ENCODE assay signal across 9 cellular contexts in genomic region chr11:118998822-118999221, GRCh38. TPM values are rescaled to one million over a fixed set of nuclear protein-coding genes. Genes with fewer than 3 reads are reported as not detected.
DNase-seq lines count a peak whose midpoint lies in the region; ATAC-seq and TF ChIP-seq lines count a peak whose summit lies in the region.
"Had no signal": no experiment of that assay in that cellular context is flagged by ENCODE, and none has a peak within 500 bp of the region (broad histone marks: within the 10 kb centered on the region; RNA-seq: fewer than 3 reads in every experiment).

No MANE protein-coding gene starts in this region.

- ATAC-seq in activated CD8-positive, alpha-beta memory T cell treated with anti-CD3 and anti-CD28 coated beads, Interleukin-2, amount 10 ng/mL, durations not matched to agents 7 days and 5 days = no peak
- no peak for ATAC-seq in HG02970 (IDR thresholded peaks at IDR 0.05; ENCODE audit: low FRiP score, unreplicated experiment)

- H3K4me1 ChIP-seq in skeletal muscle tissue (ENCODE audit: control insufficient read depth in 3 of 3, insufficient read depth in 3 of 3, low read length in 3 of 3) = peaks cover 20 to 33% (median 30%) of the 10 kb centered on the region in 3 donors

- no peaks in the 10 kb centered on the region for H3K27me3 ChIP-seq in WERI-Rb-1 (ENCODE audit: insufficient read depth, low read depth, severe bottlenecking)
- H3K27me3 ChIP-seq in skeletal muscle tissue (ENCODE audit: control insufficient read depth in 3 of 3, insufficient read depth in 3 of 3, low read length in 3 of 3) = no peaks in the 10 kb centered on the region

- peak overlapping the region; percentile 91 to 95 (median 92) for H3K9ac ChIP-seq in skeletal muscle tissue (ENCODE audit: low read depth in 1 of 3, low read length in 3 of 3)

- no peaks in the 10 kb centered on the region for H3K9me3 Mint-ChIP-seq in activated CD8-positive, alpha-beta memory T cell treated with anti-CD3 and anti-CD28 coated beads, Interleukin-2, amount 10 ng/mL, durations not matched to agents 7 days and 5 days (ENCODE audit: low read depth)

- CTCF ChIA-PET in activated CD8-positive, alpha-beta memory T cell treated with anti-CD3 and anti-CD28 coated beads, Interleukin-2, amount 10 ng/mL, durations not matched to agents 7 days and 5 days (lab: Charles Lee) = interaction anchor here (1.3 to 4.6 kb wide), 4 partner anchors 10 to 309 kb away, joined by 3 to 33 read pairs (median 7); partner anchors contain the start of genes RPS25 and TRAPPC4

- H3K36me3 ChIP-seq in WERI-Rb-1 = peaks cover 48% of the 10 kb centered on the region
- H3K36me3 ChIP-seq in skeletal muscle tissue (ENCODE audit: control insufficient read depth in 3 of 3, insufficient read depth in 3 of 3, low read length in 3 of 3) = peaks cover 13 to 20% (median 16%) of the 10 kb centered on the region in 3 donors

- no peak for TF ChIP-seq CTCF in WERI-Rb-1 (IDR thresholded peaks at IDR 0.05; ENCODE audit: low read depth, low read length)

- no peak overlapping the region; the same call in 1 of the 2 replicates for H3K27ac ChIP-seq in WERI-Rb-1
- peak overlapping the region; percentile 80 for H3K27ac ChIP-seq in skeletal muscle tissue (ENCODE audit: low read depth, low read length)

- H3K27ac Mint-ChIP-seq in activated CD8-positive, alpha-beta memory T cell treated with anti-CD3 and anti-CD28 coated beads, Interleukin-2, amount 10 ng/mL, durations not matched to agents 7 days and 5 days = peak overlapping the region; percentile 97

- peak overlapping the region; percentile 97 for H3K4me3 Mint-ChIP-seq in activated CD8-positive, alpha-beta memory T cell treated with anti-CD3 and anti-CD28 coated beads, Interleukin-2, amount 10 ng/mL, durations not matched to agents 7 days and 5 days

- peaks cover 34% of the 10 kb centered on the region for H3K4me1 Mint-ChIP-seq in activated CD8-positive, alpha-beta memory T cell treated with anti-CD3 and anti-CD28 coated beads, Interleukin-2, amount 10 ng/mL, durations not matched to agents 7 days and 5 days

- H3K36me3 Mint-ChIP-seq in activated CD8-positive, alpha-beta memory T cell treated with anti-CD3 and anti-CD28 coated beads, Interleukin-2, amount 10 ng/mL, durations not matched to agents 7 days and 5 days = peaks cover 35% of the 10 kb centered on the region

- H3K4me3 ChIP-seq in WERI-Rb-1 (ENCODE audit: low read depth, low read length) (peak overlapping the region; percentile 78), skeletal muscle tissue (ENCODE audit: low read length in 3 of 3) (peak overlapping the region; percentile 100)

- no peaks in the 10 kb centered on the region for H3K27me3 Mint-ChIP-seq in activated CD8-positive, alpha-beta memory T cell treated with anti-CD3 and anti-CD28 coated beads, Interleukin-2, amount 10 ng/mL, durations not matched to agents 7 days and 5 days

- H3K9me3 ChIP-seq in WERI-Rb-1 (ENCODE audit: severe bottlenecking) = no peaks in the 10 kb centered on the region
- H3K9me3 ChIP-seq in skeletal muscle tissue (ENCODE audit: control insufficient read depth in 3 of 3, low read length in 3 of 3) = no peaks in the 10 kb centered on the region

- DNase-seq in activated CD8-positive, alpha-beta memory T cell treated with anti-CD3 and anti-CD28 coated beads, Interleukin-2, amount 10 ng/mL, durations not matched to agents 7 days and 5 days = no peak
- no peak for DNase-seq in activated CD8-positive, alpha-beta memory T cell treated with anti-CD3 and anti-CD28 coated beads, Interleukin-2, amount 50 U/mL, for 4 hours
- DNase-seq in WERI-Rb-1 (no peak), hepatic stellate cell (ENCODE audit: low spot score) (peak; percentile 59), NCI-H2081 (lab: John Stamatoyannopoulos, UW) (no peak)
- DNase-seq in activated CD8-positive, alpha-beta memory T cell treated with anti-CD3 and anti-CD28 coated beads for 24 hours = no peak
- DNase-seq: left cardiac atrium had no signal

RNA-seq across cellular contexts. Expression of gene CENATAC, which starts 0.9 kb away (rescaled TPM):
- total RNA-seq in activated CD8-positive, alpha-beta memory T cell treated with anti-CD3 and anti-CD28 coated beads, Interleukin-2, amount 10 ng/mL, durations not matched to agents 7 days and 5 days = 10 to 100 TPM; 43.4 to 47.1 TPM
- total RNA-seq in skeletal muscle tissue = 8.4 TPM

RNA-seq across cellular contexts. Expression of gene RPS25, which starts 19.3 kb away (rescaled TPM):
- total RNA-seq in activated CD8-positive, alpha-beta memory T cell treated with anti-CD3 and anti-CD28 coated beads, Interleukin-2, amount 10 ng/mL, durations not matched to agents 7 days and 5 days = 1,000 to 10,000 TPM in 1 of 2 experiments, 100 to 1,000 TPM in 1; 945 to 1,070 TPM
- 1,590 TPM for total RNA-seq in skeletal muscle tissue

RNA-seq across cellular contexts. Expression of gene TRAPPC4, which starts 19.7 kb away (rescaled TPM):
- 10 to 100 TPM; 73.9 to 91.5 TPM for total RNA-seq in activated CD8-positive, alpha-beta memory T cell treated with anti-CD3 and anti-CD28 coated beads, Interleukin-2, amount 10 ng/mL, durations not matched to agents 7 days and 5 days
- 39.1 TPM for total RNA-seq in skeletal muscle tissue

RNA-seq across cellular contexts. Expression of gene FOXR1, which starts 27.3 kb away (rescaled TPM):
- not detected for total RNA-seq in activated CD8-positive, alpha-beta memory T cell treated with anti-CD3 and anti-CD28 coated beads, Interleukin-2, amount 10 ng/mL, durations not matched to agents 7 days and 5 days
- total RNA-seq in skeletal muscle tissue = not detected
- total RNA-seq: left cardiac atrium had no signal

RNA-seq across cellular contexts. Expression of gene SLC37A4, which starts 31.9 kb away (rescaled TPM):
- 10 to 100 TPM; 26.0 to 26.5 TPM for total RNA-seq in activated CD8-positive, alpha-beta memory T cell treated with anti-CD3 and anti-CD28 coated beads, Interleukin-2, amount 10 ng/mL, durations not matched to agents 7 days and 5 days
- 6.8 TPM for total RNA-seq in skeletal muscle tissue
